8 cellular contexts compared by ENCODE assay signal in the genomic region with DNA sequence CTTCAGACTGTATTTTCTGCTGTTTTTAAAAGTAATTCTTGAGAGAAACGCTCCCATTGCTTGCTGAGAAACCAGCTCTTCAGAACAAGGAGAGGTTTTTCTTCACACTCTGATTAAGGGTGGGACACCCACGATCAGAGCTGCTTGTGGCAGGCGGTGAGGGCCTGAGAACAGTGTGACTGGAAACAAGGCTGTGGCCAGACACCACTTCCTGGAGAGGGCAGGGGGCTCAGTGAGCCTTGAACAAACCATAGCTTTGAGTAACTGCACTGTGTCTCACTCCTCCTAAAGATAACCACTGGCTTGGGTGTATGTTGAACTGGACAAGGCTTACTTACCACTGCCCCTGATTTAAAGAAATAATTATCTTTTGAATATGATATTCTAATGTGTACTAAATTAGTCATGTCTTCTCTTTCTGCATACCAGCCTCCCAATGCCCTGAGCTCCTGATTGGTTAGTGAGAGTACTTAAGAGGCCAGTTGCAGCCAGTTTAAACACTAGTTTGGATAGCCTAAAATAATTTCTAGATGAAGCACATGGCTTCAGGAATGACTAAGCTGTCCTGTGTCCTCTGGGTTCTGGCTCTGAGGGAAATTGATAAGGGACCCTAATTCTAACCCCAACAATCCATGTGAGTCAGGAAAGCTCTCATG. TPM values are rescaled to one million over a fixed set of nuclear protein-coding genes. Genes with fewer than 3 reads are reported as not detected.
DNase-seq lines count a peak whose midpoint lies in the region; ATAC-seq and TF ChIP-seq lines count a peak whose summit lies in the region.

No MANE protein-coding gene starts in this region.

- intact Hi-C loops in mucosa of descending colon (cut with DNase I, micrococcal nuclease), result no loop called here

- no peaks in the 10 kb centered on the region for H3K36me3 ChIP-seq in mucosa of descending colon (ENCODE audit: low read depth)

- no peak overlapping the region for H3K4me3 ChIP-seq in mucosa of descending colon

- H3K9me3 ChIP-seq in mucosa of descending colon, result no peaks in the 10 kb centered on the region

- TF ChIP-seq CTCF in mucosa of descending colon (IDR thresholded peaks at IDR 0.05), result no peak

- in situ Hi-C loops in ACHN (cut with HindIII; ENCODE audit: low pct_ligation_motif_present, low pct_unique_long_range_greater_than_20kb, low sequenced_read_pairs), result no loop called here

- peak; percentile 7 to 16 for DNase-seq in activated CD4-positive, alpha-beta T cell treated with anti-CD3 and anti-CD28 coated beads, Interleukin-2, amount 50 U/mL, for 4 hours
- peak; percentile 14 to 65 (median 31) for DNase-seq in mucosa of descending colon
- no peak for DNase-seq in pons (ENCODE audit: low spot score)
- no peak for DNase-seq in nucleus accumbens (lab: John Stamatoyannopoulos, UW)
- no peak for DNase-seq in DMS79 treated with DMSO at 0.1 percent for 48 hours (lab: John Stamatoyannopoulos, UW)
- no peak for DNase-seq in ACHN

- no peaks in the 10 kb centered on the region for H3K4me1 ChIP-seq in mucosa of descending colon (ENCODE audit: low read depth)

- ATAC-seq in GM18873 (IDR thresholded peaks at IDR 0.05; ENCODE audit: low FRiP score, unreplicated experiment) (peak; percentile 84), HG02943 (IDR thresholded peaks at IDR 0.05; ENCODE audit: low read depth, unreplicated experiment) (peak; percentile 77), mucosa of descending colon (peak; percentile 76)

RNA-seq across cellular contexts. Expression of a gene that starts 3.7 kb away (rescaled TPM):
- 1 to 10 TPM in 1 of 3 donors, under 1 TPM in 2; 0.57 to 1.3 (median 0.64) TPM for total RNA-seq in mucosa of descending colon

RNA-seq across cellular contexts. Expression of a gene that starts 31.5 kb away (rescaled TPM):
- 10 to 100 TPM in 2 of 3 donors, 1 to 10 TPM in 1; 2.0 to 11.9 (median 11.4) TPM for total RNA-seq in mucosa of descending colon

Comparison
In these comparisons a context has a peak if more than half of its experiments do, and no peak if none do; other contexts are left out.
1. DNase-seq: peak in activated CD4-positive, alpha-beta T cell treated with anti-CD3 and anti-CD28 coated beads, Interleukin-2, amount 50 U/mL, for 4 hours (2 of 2) and mucosa of descending colon (3 of 3); none in pons (single experiment), nucleus accumbens (0 of 56), DMS79 treated with DMSO at 0.1 percent for 48 hours (single experiment) and ACHN (single experiment).
2. Peak in every context shown above with its lines, with median percentiles within 50 percentile points of each other: ATAC-seq.